Comparison of ENCODE assay signal across 8 cellular contexts in the genomic region with DNA sequence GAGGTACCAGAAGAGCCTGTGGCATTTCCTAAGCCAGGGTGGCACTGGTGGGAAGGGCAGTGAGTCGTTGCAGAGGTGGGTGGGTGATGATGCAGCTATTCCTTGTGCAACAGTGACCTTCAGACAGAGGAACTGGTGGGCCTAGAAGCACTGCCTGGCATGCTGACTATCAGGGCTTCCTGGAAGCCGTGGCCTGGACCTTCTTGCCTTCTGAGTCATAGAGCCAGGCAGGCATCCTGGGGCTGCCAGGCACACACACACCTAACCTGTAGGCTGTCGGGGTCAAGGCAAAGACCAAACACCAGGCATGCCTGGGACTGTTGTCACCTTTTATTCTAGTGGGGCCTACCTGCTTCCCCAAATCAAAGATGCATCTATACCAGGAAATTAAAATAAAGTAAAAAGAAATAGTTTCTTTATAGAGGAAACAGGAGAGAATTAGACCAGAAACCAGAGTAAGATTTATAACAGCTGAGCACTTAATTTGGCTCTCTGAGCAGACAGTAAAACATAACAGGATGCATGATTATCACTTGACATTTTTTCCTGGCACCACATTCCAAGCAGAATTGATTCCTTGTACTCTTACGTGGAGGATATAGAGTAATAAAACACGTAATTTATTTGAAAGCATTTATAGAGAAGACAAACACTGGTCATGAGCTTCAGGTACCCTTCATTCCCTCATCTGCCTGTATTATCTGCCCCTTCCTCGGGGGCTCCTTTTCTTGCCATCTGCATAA.
DNase-seq lines count a peak whose midpoint lies in the region; ATAC-seq lines count a peak whose summit lies in the region.

No MANE protein-coding gene starts in this region.

- DNase-seq in NCI-H2029 treated with DMSO at 0.1 percent for 48 hours (lab: John Stamatoyannopoulos, UW): peak; percentile 31
- no peak for DNase-seq in NCI-H2029 (lab: John Stamatoyannopoulos, UW)
- peak; percentile 59 to 72 for DNase-seq in activated T-cell treated with anti-CD3 and anti-CD28 coated beads, Interleukin-2, amount 50 U/mL, for 48 hours
- peak; percentile 32 for DNase-seq in kidney glomerular epithelial cell (lab: John Stamatoyannopoulos, UW)
- DNase-seq in stimulated activated naive CD8-positive, alpha-beta T cell treated with anti-CD3 and anti-CD28 coated beads, Interleukin-15, Interleukin-2, amounts not matched to agents 100 U/mL and 50 U/mL, for 24 hours: peak; percentile 67
- DNase-seq in effector CD8-positive, alpha-beta T cell (lab: John Stamatoyannopoulos, UW): no peak
- DNase-seq in NCI-H2196 (lab: John Stamatoyannopoulos, UW; ENCODE audit: unreplicated experiment): no peak
- no peak for DNase-seq in NCI-H524 treated with DMSO at 0.1 percent for 48 hours (lab: John Stamatoyannopoulos, UW)

- ATAC-seq in stimulated activated naive CD8-positive, alpha-beta T cell treated with anti-CD3 and anti-CD28 coated beads, Interleukin-15, Interleukin-2, amounts not matched to agents 100 U/mL and 50 U/mL, for 24 hours: peak; percentile 95

Comparison
In these comparisons a context has a peak if more than half of its experiments do, and no peak if none do; other contexts are left out.
1. DNase-seq: peak in NCI-H2029 treated with DMSO at 0.1 percent for 48 hours (single experiment), activated T-cell treated with anti-CD3 and anti-CD28 coated beads, Interleukin-2, amount 50 U/mL, for 48 hours (2 of 2), kidney glomerular epithelial cell (single experiment) and stimulated activated naive CD8-positive, alpha-beta T cell treated with anti-CD3 and anti-CD28 coated beads, Interleukin-15, Interleukin-2, amounts not matched to agents 100 U/mL and 50 U/mL, for 24 hours (single experiment); none in NCI-H2029 (single experiment), effector CD8-positive, alpha-beta T cell (single experiment), NCI-H2196 (single experiment) and NCI-H524 treated with DMSO at 0.1 percent for 48 hours (single experiment).